In the genomic region with DNA sequence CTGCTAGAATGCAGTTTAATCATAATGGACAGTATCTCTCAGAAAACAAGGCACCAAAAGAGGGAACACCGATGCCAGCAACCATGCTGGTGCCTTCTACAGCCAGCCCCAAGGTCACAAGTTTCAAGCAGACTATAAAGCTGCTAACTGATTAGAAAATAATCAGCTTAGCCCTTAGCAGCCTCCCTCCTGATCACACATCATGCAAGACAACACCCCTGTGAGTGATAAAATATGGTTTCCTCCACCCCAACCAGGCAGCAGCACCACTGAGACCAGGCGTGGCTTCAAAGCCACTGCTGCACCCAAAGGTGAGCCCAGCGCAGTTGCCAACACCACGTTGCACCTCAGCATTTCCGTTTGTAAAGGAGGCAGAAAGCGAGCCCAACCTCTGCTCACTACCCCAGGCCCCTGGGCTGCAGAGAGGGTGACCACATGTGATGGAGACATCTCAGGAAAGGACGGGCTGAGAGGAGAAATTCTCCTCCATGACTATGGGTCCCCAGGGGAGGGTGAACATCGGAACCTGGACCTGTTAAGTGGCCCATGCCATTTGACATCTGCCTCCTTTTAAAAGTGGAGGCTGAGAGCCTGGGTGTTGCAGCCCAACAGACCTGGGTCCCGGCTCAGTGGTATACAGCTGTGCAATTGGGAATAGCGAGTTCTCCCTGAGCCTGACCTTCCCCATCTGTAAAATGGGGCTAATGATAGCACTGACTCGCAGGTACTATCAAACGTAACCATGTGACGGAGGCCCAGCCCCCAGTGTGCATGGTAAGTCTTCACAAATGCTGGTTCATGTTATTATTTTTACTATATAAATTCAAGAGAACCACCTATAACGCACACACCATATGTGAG, we compare ENCODE assay signal across 8 cellular contexts. TPM values are rescaled to one million over a fixed set of nuclear protein-coding genes. Genes with fewer than 3 reads are reported as not detected.
DNase-seq lines count a peak whose midpoint lies in the region; ATAC-seq lines count a peak whose summit lies in the region.

No MANE protein-coding gene starts in this region.

- peak overlapping the region; percentile 43 to 74 (median 55); a peak in 19 of 22 replicates for H3K27ac ChIP-seq in BLaER1 treated with 17β-estradiol and CSF1 and Interleukin-3, amounts not matched to agents 10 nM and 100 nM
- no peak overlapping the region for H3K27ac ChIP-seq in neuronal stem cell (replicated peaks; ENCODE audit: low read length)
- peak overlapping the region in 1 of 2 donors; percentile 22 for H3K27ac ChIP-seq in aorta (ENCODE audit: low read depth in 1 of 2, low read length in 2 of 2)

- H4K20me1 ChIP-seq in BLaER1 treated with 17β-estradiol and CSF1 and Interleukin-3, amounts not matched to agents 10 nM and 100 nM, result peaks cover 0 to 8% (median 2%) of the 10 kb centered on the region in 11 experiments; a peak in 6 of 22 replicates

- DNase-seq in effector memory CD8-positive, alpha-beta T cell, result peak; percentile 73
- no peak for DNase-seq in neuronal stem cell (ENCODE audit: low spot score)
- no peak for DNase-seq in aorta
- DNase-seq in C1 segment of cervical spinal cord (lab: John Stamatoyannopoulos, UW), result no peak
- DNase-seq in DMS114 treated with DMSO at 0.1 percent for 48 hours (lab: John Stamatoyannopoulos, UW; ENCODE audit: unreplicated experiment), result no peak

- H3K4me2 ChIP-seq in BLaER1 treated with 17β-estradiol and CSF1 and Interleukin-3, amounts not matched to agents 10 nM and 100 nM, result peak overlapping the region; percentile 63 to 85 (median 73)
- H3K4me2 ChIP-seq in neuronal stem cell (ENCODE audit: insufficient read depth, low read length, poor library complexity, severe bottlenecking), result no peak overlapping the region

- ATAC-seq in activated CD4-positive, CD25-positive, alpha-beta regulatory T cell treated with anti-CD3 and anti-CD28 coated beads, Interleukin-2, amount 50 U/mL, for 24 hours, result peak; percentile 35 to 39
- peak; percentile 78 for ATAC-seq in effector memory CD8-positive, alpha-beta T cell (replicated peaks)
- ATAC-seq in aorta (ENCODE audit: low FRiP score) (no peak), HG03354 (IDR thresholded peaks at IDR 0.05; ENCODE audit: poor library complexity, severe bottlenecking, unreplicated experiment) (no peak)

- peak overlapping the region; percentile 90 to 97 for H3K27ac Mint-ChIP-seq in effector memory CD8-positive, alpha-beta T cell

- H3K36me3 Mint-ChIP-seq in effector memory CD8-positive, alpha-beta T cell (ENCODE audit: insufficient read depth), result peaks cover 20% of the 10 kb centered on the region

- no peaks in the 10 kb centered on the region for H3K79me1 ChIP-seq in neuronal stem cell (ENCODE audit: low read depth, low read length)

- H3K4ac ChIP-seq in neuronal stem cell (ENCODE audit: low read length), result no peak overlapping the region

- no peak overlapping the region for H2BK15ac ChIP-seq in neuronal stem cell (ENCODE audit: low read length)

- no peak overlapping the region for H4K8ac ChIP-seq in neuronal stem cell (ENCODE audit: low read depth, low read length)

- H2AK5ac ChIP-seq in neuronal stem cell (ENCODE audit: low read depth, low read length), result peak overlapping the region; percentile 27

- H3K36me3 ChIP-seq in BLaER1 treated with 17β-estradiol and CSF1 and Interleukin-3, amounts not matched to agents 10 nM and 100 nM, result no peaks in the 10 kb centered on the region
- H3K36me3 ChIP-seq in neuronal stem cell (replicated peaks in 1 of 2; ENCODE audit: control insufficient read depth in 2 of 2, insufficient read depth in 2 of 2, low read length in 2 of 2) (peaks cover 0 to 2% of the 10 kb centered on the region in 2 donors), aorta (ENCODE audit: control insufficient read depth in 1 of 2, insufficient read depth in 2 of 2, low read length in 1 of 2) (no peaks in the 10 kb centered on the region)

- intact Hi-C loops in aorta (cut with DNase I), result loop anchor here in 1 of 2 donors (5.0 to 10.0 kb wide), 2 partner anchors 99 to 157 kb away; no protein-coding TSS in a partner anchor

- no CpG with 5 or more reads among the region's 14 CpGs for WGBS in neuronal stem cell (ENCODE audit: extremely low coverage in 2 of 2, insufficient read length in 2 of 2, insufficient replicate concordance in 1 of 2), 2 donors
- 86 to 88% methylated on average over 14 of the region's 14 CpGs for WGBS in aorta, 2 donors

- no peak overlapping the region for H3K23ac ChIP-seq in neuronal stem cell (ENCODE audit: low read depth, low read length, poor library complexity)

- H3K27me3 ChIP-seq in BLaER1 treated with 17β-estradiol and CSF1 and Interleukin-3, amounts not matched to agents 10 nM and 100 nM, result no peaks in the 10 kb centered on the region
- H3K27me3 ChIP-seq in neuronal stem cell (ENCODE audit: control insufficient read depth in 3 of 3, insufficient read depth in 3 of 3, low read depth in 1 of 3, low read length in 3 of 3), result no peaks in the 10 kb centered on the region
- no peaks in the 10 kb centered on the region for H3K27me3 ChIP-seq in aorta (ENCODE audit: control insufficient read depth in 1 of 2, insufficient read depth in 2 of 2, low read length in 1 of 2)

- H3K4me3 Mint-ChIP-seq in effector memory CD8-positive, alpha-beta T cell, result peak overlapping the region; percentile 80 to 81

- no peaks in the 10 kb centered on the region for H3K27me3 Mint-ChIP-seq in effector memory CD8-positive, alpha-beta T cell

- H3K4me3 ChIP-seq in BLaER1 treated with 17β-estradiol and CSF1 and Interleukin-3, amounts not matched to agents 10 nM and 100 nM, result no peak overlapping the region
- H3K4me3 ChIP-seq in neuronal stem cell (ENCODE audit: low read length in 2 of 2), result no peak overlapping the region
- H3K4me3 ChIP-seq in aorta (ENCODE audit: low read length in 2 of 2), result no peak overlapping the region

- peaks cover 56 to 90% (median 62%) of the 10 kb centered on the region in 10 experiments for H3K4me1 ChIP-seq in BLaER1 treated with 17β-estradiol and CSF1 and Interleukin-3, amounts not matched to agents 10 nM and 100 nM
- H3K4me1 ChIP-seq in neuronal stem cell (ENCODE audit: control insufficient read depth in 2 of 2, insufficient read depth in 1 of 2, low read depth in 1 of 2, low read length in 2 of 2), result peaks cover 8 to 19% of the 10 kb centered on the region in 2 donors
- H3K4me1 ChIP-seq in aorta (ENCODE audit: control insufficient read depth in 1 of 2, insufficient read depth in 2 of 2, low read length in 2 of 2), result peaks cover 0 to 2% of the 10 kb centered on the region in 2 donors

- H3K9me3 Mint-ChIP-seq in effector memory CD8-positive, alpha-beta T cell, result no peaks in the 10 kb centered on the region

- H2BK5ac ChIP-seq in neuronal stem cell (ENCODE audit: low read length), result peak overlapping the region; percentile 40

- H3K9me3 ChIP-seq in BLaER1 treated with 17β-estradiol and CSF1 and Interleukin-3, amounts not matched to agents 10 nM and 100 nM (replicated peaks in 1 of 11), result 0 out of 22 replicates have a peak, but pooled peaks cover 0 to 3% (median 0%) of the 10 kb centered on the region in 11 experiments
- H3K9me3 ChIP-seq in neuronal stem cell (replicated peaks in 1 of 2; ENCODE audit: control insufficient read depth in 2 of 2, insufficient read depth in 1 of 2, low read depth in 1 of 2, low read length in 2 of 2), result no peaks in the 10 kb centered on the region
- H3K9me3 ChIP-seq in aorta (ENCODE audit: control insufficient read depth, low read length), result no peaks in the 10 kb centered on the region

- peak overlapping the region; percentile 79 for H2AFZ ChIP-seq in neuronal stem cell (ENCODE audit: low read length)

- peak overlapping the region; percentile 24 for H3K18ac ChIP-seq in neuronal stem cell (ENCODE audit: low read length)

- H4K91ac ChIP-seq in neuronal stem cell (ENCODE audit: low read depth, low read length, poor library complexity), result no peak overlapping the region

- H3K14ac ChIP-seq in neuronal stem cell (ENCODE audit: low read length), result no peak overlapping the region

- peaks cover 58 to 69% of the 10 kb centered on the region in 2 donors for H3K4me1 Mint-ChIP-seq in effector memory CD8-positive, alpha-beta T cell (ENCODE audit: low read depth in 2 of 2)

- H2BK12ac ChIP-seq in neuronal stem cell (ENCODE audit: low read length), result no peak overlapping the region

- H2BK120ac ChIP-seq in neuronal stem cell (ENCODE audit: low read depth, low read length), result no peak overlapping the region

- peak overlapping the region; percentile 21 to 54 (median 45); a peak in 14 of 22 replicates for H3K9ac ChIP-seq in BLaER1 treated with 17β-estradiol and CSF1 and Interleukin-3, amounts not matched to agents 10 nM and 100 nM
- H3K9ac ChIP-seq in neuronal stem cell (ENCODE audit: low read depth, low read length, poor library complexity), result no peak overlapping the region

RNA-seq across cellular contexts. Expression of a gene that starts 11.5 kb away (rescaled TPM):
- 270 TPM for polyA plus RNA-seq in neuronal stem cell (2013, experiment 1 of 2)
- polyA plus RNA-seq in neuronal stem cell (2013, experiment 2 of 2), result 294 TPM
- 100 to 1,000 TPM; 302 to 388 TPM for total RNA-seq in aorta
- 10 to 100 TPM; 35.3 to 48.6 TPM for polyA plus RNA-seq in aorta

Comparison
In these comparisons a context has a peak if more than half of its experiments do, and no peak if none do; other contexts are left out.
1. ATAC-seq: peak in activated CD4-positive, CD25-positive, alpha-beta regulatory T cell treated with anti-CD3 and anti-CD28 coated beads, Interleukin-2, amount 50 U/mL, for 24 hours (2 of 2) and effector memory CD8-positive, alpha-beta T cell (single experiment); none in aorta (single experiment) and HG03354 (single experiment).
2. DNase-seq: peak in effector memory CD8-positive, alpha-beta T cell (3 of 3); none in neuronal stem cell (single experiment), aorta (0 of 2), C1 segment of cervical spinal cord (0 of 14) and DMS114 treated with DMSO at 0.1 percent for 48 hours (single experiment).